Comparison of ENCODE assay signal across 29 cellular contexts in genomic region chr9:24459898-24460297, GRCh38.
"Had no signal": no experiment of that assay in that cellular context is flagged by ENCODE, and none has a peak within 500 bp of the region (broad histone marks: within the 10 kb centered on the region; RNA-seq: fewer than 3 reads in every experiment).

No MANE protein-coding gene starts in this region.

- H3K4me3 Mint-ChIP-seq: stimulated activated effector memory CD8-positive, alpha-beta T cell treated with anti-CD3 and anti-CD28 coated beads, Interleukin-12 subunit alpha, Interleukin-12 subunit beta, amount 100 ng/mL, for 72 hours; stimulated activated memory B cell treated with anti-CD40 and anti-IgM and Interleukin-4, amounts not matched to agents 10 μg/mL and 1 μg/mL and 100 μg/mL, for 72 hours; stimulated activated naive B cell treated with anti-CD40 and anti-IgM and Interleukin-4, amounts not matched to agents 10 μg/mL and 1 μg/mL and 100 μg/mL, for 72 hours; stimulated activated naive CD8-positive, alpha-beta T cell treated with anti-CD3 and anti-CD28 coated beads, Interleukin-15, amount 100 ng/mL, for 72 hours; stimulated activated naive CD8-positive, alpha-beta T cell treated with anti-CD3 and anti-CD28 coated beads, Interleukin-15, Interleukin-2, amounts not matched to agents 100 ng/mL and 50 ng/mL, for 24 hours; type B pancreatic cell had no signal

- DNase-seq: stimulated activated CD4-positive, alpha-beta T cell treated with anti-CD3 and anti-CD28 coated beads, Interleukin-2, amount 100 ng/mL, for 48 hours; stimulated activated CD4-positive, alpha-beta T cell treated with anti-CD3 and anti-CD28 coated beads, Interleukin-4, amount 100 ng/mL, for 1 hour; stimulated activated CD4-positive, alpha-beta T cell treated with anti-CD3 and anti-CD28 coated beads, Interleukin-4, amount 100 ng/mL, for 24 hours; stimulated activated CD4-positive, alpha-beta T cell treated with anti-CD3 and anti-CD28 coated beads, Interleukin-4, amount 100 ng/mL, for 4 hours; stimulated activated CD8-positive, alpha-beta memory T cell treated with anti-CD3 and anti-CD28 coated beads, Interleukin-4, amount 100 ng/mL, for 48 hours; stimulated activated naive B cell treated with anti-CD40 and anti-IgM and Interleukin-4, amounts not matched to agents 10 μg/mL and 1 μg/mL and 100 μg/mL, for 72 hours; stimulated activated naive CD4-positive, alpha-beta T cell; stimulated activated naive CD4-positive, alpha-beta T cell treated with Interleukin-2 at 50 U/mL for 16 hours; stimulated activated naive CD8-positive, alpha-beta T cell treated with anti-CD3 and anti-CD28 coated beads, Interleukin-15, amount 100 ng/mL, for 72 hours; stimulated activated naive CD8-positive, alpha-beta T cell treated with anti-CD3 and anti-CD28 coated beads, Interleukin-15, Interleukin-2, amounts not matched to agents 100 U/mL and 50 U/mL, for 24 hours; stomach; substantia nigra; testis; thyroid gland; tibial artery; transverse colon; trophoblast cell; upper lobe of left lung; upper lobe of right lung; uterus had no signal

- H3K36me3 Mint-ChIP-seq: stimulated activated effector memory CD8-positive, alpha-beta T cell treated with anti-CD3 and anti-CD28 coated beads, Interleukin-12 subunit alpha, Interleukin-12 subunit beta, amount 100 ng/mL, for 72 hours; stimulated activated memory B cell treated with anti-CD40 and anti-IgM and Interleukin-4, amounts not matched to agents 10 μg/mL and 1 μg/mL and 100 μg/mL, for 72 hours; stimulated activated naive B cell treated with anti-CD40 and anti-IgM and Interleukin-4, amounts not matched to agents 10 μg/mL and 1 μg/mL and 100 μg/mL, for 72 hours; type B pancreatic cell had no signal

- H3K27ac Mint-ChIP-seq: stimulated activated effector memory CD8-positive, alpha-beta T cell treated with anti-CD3 and anti-CD28 coated beads, Interleukin-12 subunit alpha, Interleukin-12 subunit beta, amount 100 ng/mL, for 72 hours; stimulated activated memory B cell treated with anti-CD40 and anti-IgM and Interleukin-4, amounts not matched to agents 10 μg/mL and 1 μg/mL and 100 μg/mL, for 72 hours; stimulated activated naive B cell treated with anti-CD40 and anti-IgM and Interleukin-4, amounts not matched to agents 10 μg/mL and 1 μg/mL and 100 μg/mL, for 72 hours; stimulated activated naive CD8-positive, alpha-beta T cell treated with anti-CD3 and anti-CD28 coated beads, Interleukin-15, amount 100 ng/mL, for 72 hours; stimulated activated naive CD8-positive, alpha-beta T cell treated with anti-CD3 and anti-CD28 coated beads, Interleukin-15, Interleukin-2, amounts not matched to agents 100 ng/mL and 50 ng/mL, for 24 hours; type B pancreatic cell had no signal

- H3K4me1 ChIP-seq: stomach, suprapubic skin, testis, thyroid gland, tibial artery, tibial nerve, transverse colon, upper lobe of left lung, upper lobe of right lung, uterus, vagina had no signal

- H3K9me3 ChIP-seq: suprapubic skin, testis, thoracic aorta, thyroid gland, tibial artery, transverse colon, upper lobe of left lung, upper lobe of right lung, uterus, vagina had no signal

- H3K9me3 Mint-ChIP-seq: type B pancreatic cell had no signal

- ATAC-seq: stimulated activated effector memory CD8-positive, alpha-beta T cell treated with anti-CD3 and anti-CD28 coated beads, Interleukin-12 subunit alpha, Interleukin-12 subunit beta, amount 100 ng/mL, for 72 hours; stimulated activated memory B cell treated with anti-CD40 and anti-IgM and Interleukin-4, amounts not matched to agents 10 μg/mL and 1 μg/mL and 100 μg/mL, for 72 hours; stimulated activated naive B cell treated with anti-CD40 and anti-IgM and Interleukin-4, amounts not matched to agents 10 μg/mL and 1 μg/mL and 100 μg/mL, for 72 hours; stimulated activated naive CD8-positive, alpha-beta T cell treated with anti-CD3 and anti-CD28 coated beads, Interleukin-15, amount 100 ng/mL, for 72 hours; stimulated activated naive CD8-positive, alpha-beta T cell treated with anti-CD3 and anti-CD28 coated beads, Interleukin-15, Interleukin-2, amounts not matched to agents 100 U/mL and 50 U/mL, for 24 hours; upper lobe of right lung had no signal

- H3K27me3 Mint-ChIP-seq: stimulated activated memory B cell treated with anti-CD40 and anti-IgM and Interleukin-4, amounts not matched to agents 10 μg/mL and 1 μg/mL and 100 μg/mL, for 72 hours; stimulated activated naive B cell treated with anti-CD40 and anti-IgM and Interleukin-4, amounts not matched to agents 10 μg/mL and 1 μg/mL and 100 μg/mL, for 72 hours; stimulated activated naive CD8-positive, alpha-beta T cell treated with anti-CD3 and anti-CD28 coated beads, Interleukin-15, amount 100 ng/mL, for 72 hours; stimulated activated naive CD8-positive, alpha-beta T cell treated with anti-CD3 and anti-CD28 coated beads, Interleukin-15, Interleukin-2, amounts not matched to agents 100 ng/mL and 50 ng/mL, for 24 hours; type B pancreatic cell had no signal

- H3K4me1 Mint-ChIP-seq: stimulated activated effector memory CD8-positive, alpha-beta T cell treated with anti-CD3 and anti-CD28 coated beads, Interleukin-12 subunit alpha, Interleukin-12 subunit beta, amount 100 ng/mL, for 72 hours; stimulated activated memory B cell treated with anti-CD40 and anti-IgM and Interleukin-4, amounts not matched to agents 10 μg/mL and 1 μg/mL and 100 μg/mL, for 72 hours; stimulated activated naive B cell treated with anti-CD40 and anti-IgM and Interleukin-4, amounts not matched to agents 10 μg/mL and 1 μg/mL and 100 μg/mL, for 72 hours; stimulated activated naive CD8-positive, alpha-beta T cell treated with anti-CD3 and anti-CD28 coated beads, Interleukin-15, amount 100 ng/mL, for 72 hours had no signal

- H3K27ac ChIP-seq: stomach, suprapubic skin, testis, thoracic aorta, thyroid gland, tibial artery, tibial nerve, transverse colon, upper lobe of left lung, upper lobe of right lung, uterus, vagina had no signal

- FAIRE-seq: urothelium cell line had no signal

- H3K36me3 ChIP-seq: stomach, suprapubic skin, thoracic aorta, thyroid gland, tibial artery, tibial nerve, transverse colon, upper lobe of left lung, upper lobe of right lung, uterus, vagina had no signal

- H3K27me3 ChIP-seq: stomach, suprapubic skin, testis, thyroid gland, tibial artery, tibial nerve, transverse colon, upper lobe of left lung, upper lobe of right lung, uterus, vagina had no signal

- H3K4me3 ChIP-seq: stomach, suprapubic skin, testis, thoracic aorta, thyroid gland, tibial artery, tibial nerve, transverse colon, upper lobe of left lung, upper lobe of right lung, uterus, vagina had no signal
